Comparison of ENCODE assay signal across 8 cellular contexts in the genomic region with DNA sequence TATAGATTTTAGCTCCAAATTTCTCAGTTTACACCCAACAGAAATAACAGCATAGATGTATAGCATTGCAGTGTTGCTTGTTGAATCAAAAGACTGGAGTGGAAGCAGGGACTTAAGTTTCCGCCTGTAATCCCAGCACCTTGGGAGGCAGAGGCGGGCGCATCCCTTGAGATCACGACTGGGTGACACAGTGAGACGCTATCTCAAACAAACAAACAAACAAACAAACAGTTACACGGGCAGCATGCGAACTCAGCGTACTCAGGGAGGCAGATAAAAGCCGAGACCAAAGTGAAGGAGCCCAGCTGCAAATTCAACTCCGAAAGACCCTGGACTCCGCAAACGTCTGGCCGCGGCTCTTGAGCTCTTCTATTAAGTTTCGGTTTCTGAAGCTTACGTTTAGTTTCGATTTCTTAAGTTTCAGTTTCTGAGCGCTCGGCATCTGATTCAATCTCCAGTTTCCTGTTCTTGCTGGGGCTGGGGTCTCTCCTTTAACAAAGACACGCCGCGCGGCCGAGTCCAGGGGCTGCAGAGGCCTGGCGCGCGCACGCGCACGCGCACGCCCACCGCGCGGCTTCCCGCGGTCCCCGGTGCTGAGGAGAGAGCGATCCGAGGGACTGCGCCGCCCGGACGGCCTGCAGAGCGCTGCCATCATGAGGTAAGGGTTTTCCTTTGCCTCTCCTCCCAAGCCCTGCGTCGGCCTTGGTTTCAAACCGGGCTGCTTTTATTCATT. TPM values are rescaled to one million over a fixed set of nuclear protein-coding genes. Genes with fewer than 3 reads are reported as not detected.
DNase-seq lines count a peak whose midpoint lies in the region; ATAC-seq and TF ChIP-seq lines count a peak whose summit lies in the region.

A gene with protein sequence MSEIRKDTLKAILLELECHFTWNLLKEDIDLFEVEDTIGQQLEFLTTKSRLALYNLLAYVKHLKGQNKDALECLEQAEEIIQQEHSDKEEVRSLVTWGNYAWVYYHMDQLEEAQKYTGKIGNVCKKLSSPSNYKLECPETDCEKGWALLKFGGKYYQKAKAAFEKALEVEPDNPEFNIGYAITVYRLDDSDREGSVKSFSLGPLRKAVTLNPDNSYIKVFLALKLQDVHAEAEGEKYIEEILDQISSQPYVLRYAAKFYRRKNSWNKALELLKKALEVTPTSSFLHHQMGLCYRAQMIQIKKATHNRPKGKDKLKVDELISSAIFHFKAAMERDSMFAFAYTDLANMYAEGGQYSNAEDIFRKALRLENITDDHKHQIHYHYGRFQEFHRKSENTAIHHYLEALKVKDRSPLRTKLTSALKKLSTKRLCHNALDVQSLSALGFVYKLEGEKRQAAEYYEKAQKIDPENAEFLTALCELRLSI (plus strand): TSS at position 423 of the 733 bp plus-strand sequence. CDS start 231 bp downstream, at position 654.

- peak within 1 kb of the TSS; percentile 73 for H4K8ac ChIP-seq in trophoblast cell (ENCODE audit: low read depth, low read length)

- H3K79me1 ChIP-seq in trophoblast cell (ENCODE audit: low read length) = no peaks in the 10 kb centered on the region

- 0 to 1% (median 0%) methylated on average over 24 to 48 of the region's 48 CpGs for WGBS in adrenal gland, 4 donors
- 0 to 1% (median 0%) methylated on average over 21 to 48 of the region's 48 CpGs for WGBS in heart left ventricle, 4 donors
- no CpG with 5 or more reads among the region's 48 CpGs for WGBS in trophoblast cell (ENCODE audit: extremely low coverage, insufficient coverage, insufficient read length)
- WGBS in tibial nerve, 2 donors = 0% methylated on average over 33 to 48 of the region's 48 CpGs

- H4K91ac ChIP-seq in trophoblast cell (ENCODE audit: low read depth, low read length) = no peak within 1 kb of the TSS

- peak within 1 kb of the TSS; percentile 92 for H2AFZ ChIP-seq in trophoblast cell (ENCODE audit: insufficient read depth, low read length, poor library complexity)

- peak within 1 kb of the TSS; percentile 9 for H3K9ac ChIP-seq in trophoblast cell (ENCODE audit: low read length)

- peak within 1 kb of the TSS; percentile 27 for H2BK120ac ChIP-seq in trophoblast cell (ENCODE audit: insufficient read depth, low read length, poor library complexity)

- TF ChIP-seq EP300 in tibial nerve (IDR thresholded peaks at IDR 0.05) = peak in 1 of 2 donors; percentile 74

- peak within 1 kb of the TSS; percentile 39 for H3K18ac ChIP-seq in trophoblast cell (ENCODE audit: low read length)

- no peaks in the 10 kb centered on the region for H3K36me3 ChIP-seq in adrenal gland (replicated peaks in 1 of 2)
- peaks cover 0 to 23% (median 12%) of the 10 kb centered on the region in 9 donors for H3K36me3 ChIP-seq in heart left ventricle
- H3K36me3 ChIP-seq in trophoblast cell (ENCODE audit: control insufficient read depth in 1 of 2, insufficient read depth in 2 of 2, low read length in 2 of 2) = no peaks in the 10 kb centered on the region
- peaks cover 0 to 16% (median 0%) of the 10 kb centered on the region in 3 donors for H3K36me3 ChIP-seq in tibial nerve

- no peak within 1 kb of the TSS for H2BK12ac ChIP-seq in trophoblast cell (ENCODE audit: low read length)

- H3K4me2 ChIP-seq in trophoblast cell (ENCODE audit: low read length) = peak within 1 kb of the TSS; percentile 95

- no peak within 1 kb of the TSS for H3K23ac ChIP-seq in trophoblast cell (ENCODE audit: low read length)

- TF ChIP-seq POLR2A in adrenal gland (IDR thresholded peaks at IDR 0.05) (peak in 1 of 2 donors; percentile 62), heart left ventricle (IDR thresholded peaks at IDR 0.05) (peak in 1 of 2 donors; percentile 38), tibial nerve (IDR thresholded peaks at IDR 0.05) (peak; percentile 52 to 69)

- H3K4ac ChIP-seq in trophoblast cell (ENCODE audit: low read depth, low read length) = no peak within 1 kb of the TSS

- H3K79me2 ChIP-seq in trophoblast cell (ENCODE audit: control insufficient read depth, insufficient read depth, low read length, poor library complexity) = peaks cover 4% of the 10 kb centered on the region

- H3K4me3 ChIP-seq in adrenal gland (peak within 1 kb of the TSS; percentile 52 to 96 (median 78)), heart left ventricle (peak within 1 kb of the TSS; percentile 75 to 95 (median 86)), trophoblast cell (ENCODE audit: low read depth, low read length) (peak within 1 kb of the TSS; percentile 67), tibial nerve (peak within 1 kb of the TSS; percentile 65 to 98 (median 86))

- no peak within 1 kb of the TSS for H2BK5ac ChIP-seq in trophoblast cell (ENCODE audit: low read depth, low read length, poor library complexity)

- H3K27ac ChIP-seq in adrenal gland (peak within 1 kb of the TSS; percentile 84 to 98 (median 94)), heart left ventricle (peak within 1 kb of the TSS; percentile 92 to 99 (median 96)), trophoblast cell (ENCODE audit: low read depth, low read length) (no peak within 1 kb of the TSS), tibial nerve (peak within 1 kb of the TSS; percentile 93 to 98 (median 98))

- DNase-seq in G401 (ENCODE audit: low spot score) (peak; percentile 75), GOT3 (lab: John Stamatoyannopoulos, UW) (peak; percentile 69), M059J (ENCODE audit: low read depth) (peak; percentile 84), T follicular helper cell (ENCODE audit: low read depth) (peak; percentile 46), adrenal gland (peak; percentile 68 to 83 (median 70)), heart left ventricle (peak; percentile 74 to 87 (median 78)), trophoblast cell (peak; percentile 46 to 67), tibial nerve (ENCODE audit: low spot score in 2 of 2) (peak; percentile 32 to 55)

- TF ChIP-seq CTCF in adrenal gland (IDR thresholded peaks at IDR 0.05) (no peak), heart left ventricle (IDR thresholded peaks at IDR 0.05) (peak in 3 of 12 donors; percentile 23 to 30 (median 25)), tibial nerve (IDR thresholded peaks at IDR 0.05) (no peak)

- peak within 1 kb of the TSS; percentile 26 for H4K12ac ChIP-seq in trophoblast cell (ENCODE audit: low read depth, low read length)

- peaks cover 14 to 45% of the 10 kb centered on the region in 2 donors for H3K4me1 ChIP-seq in adrenal gland (replicated peaks in 1 of 2)
- H3K4me1 ChIP-seq in heart left ventricle = peaks cover 0 to 53% (median 33%) of the 10 kb centered on the region in 12 donors
- H3K4me1 ChIP-seq in trophoblast cell (ENCODE audit: control insufficient read depth in 1 of 2, insufficient read depth in 2 of 2, low read length in 2 of 2) = peaks cover 4% of the 10 kb centered on the region in 2 experiments
- H3K4me1 ChIP-seq in tibial nerve = peaks cover 0 to 51% (median 22%) of the 10 kb centered on the region in 4 donors

- in situ Hi-C loops in G401 (cut with HindIII; ENCODE audit: low sequenced_read_pairs) = no loop called here

- H3K27me3 ChIP-seq in adrenal gland (no peaks in the 10 kb centered on the region), heart left ventricle (no peaks in the 10 kb centered on the region), trophoblast cell (ENCODE audit: insufficient read depth, low read length) (peaks cover 13% of the 10 kb centered on the region), tibial nerve (no peaks in the 10 kb centered on the region)

- H3K9me3 ChIP-seq in adrenal gland (replicated peaks in 1 of 3) (no peaks in the 10 kb centered on the region), heart left ventricle (no peaks in the 10 kb centered on the region), trophoblast cell (ENCODE audit: insufficient read depth, low read depth, low read length) (peaks cover 2% of the 10 kb centered on the region), tibial nerve (no peaks in the 10 kb centered on the region)

- H3K14ac ChIP-seq in trophoblast cell (ENCODE audit: low read length) = peak within 1 kb of the TSS; percentile 63

- intact Hi-C loops in adrenal gland (cut with DNase I) (no loop called here), heart left ventricle (cut with DNase I) (loop anchor here in 5 of 10 donors (2.0 to 10.0 kb wide), 5 partner anchors 22 to 160 kb away; partner anchors contain the start of genes IFIT1 (in 1 of the 5), IFIT2 (in 1 of the 5), IFIT3 (in 1 of the 5) and LIPA (in 1 of the 5))

- H2AK5ac ChIP-seq in trophoblast cell (ENCODE audit: low read length) = no peak within 1 kb of the TSS

- peak; percentile 79 to 95 (median 92) for ATAC-seq in heart left ventricle

RNA-seq across cellular contexts. Expression of the gene that starts here (rescaled TPM):
- total RNA-seq in G401 (2014; rRNA removed; shearing (Covaris generic)) = 2.4 and 2.5 TPM in 2 replicates
- 57.4 and 77.5 TPM in 2 replicates for total RNA-seq in M059J (2014; rRNA removed; shearing (Covaris generic))
- total RNA-seq in adrenal gland (10 to 100 TPM in 7 of 8 donors, 1 to 10 TPM in 1; 6.7 to 38.9 (median 18.6) TPM), heart left ventricle (10 to 100 TPM in 6 of 9 donors, 1 to 10 TPM in 3; 5.4 to 21.0 (median 10.4) TPM), tibial nerve (10 to 100 TPM; 16.2 to 25.3 (median 21.9) TPM)
- polyA plus RNA-seq in adrenal gland (10 to 100 TPM in 1 of 3 donors, 1 to 10 TPM in 2; 6.9 to 38.4 (median 8.5) TPM), heart left ventricle (1 to 10 TPM; 5.4 to 9.3 TPM)
- 0.51 and 0.70 TPM in 2 replicates for polyA plus RNA-seq in trophoblast cell (2013)
